ENCODE assay signal across 21 cellular contexts in genomic region chr2:150538582-150539236, GRCh38. TPM values are rescaled to one million over a fixed set of nuclear protein-coding genes. Genes with fewer than 3 reads are reported as not detected.
DNase-seq lines count a peak whose midpoint lies in the region; ATAC-seq lines count a peak whose summit lies in the region.
"Had no signal": no experiment of that assay in that cellular context is flagged by ENCODE, and none has a peak within 500 bp of the region (broad histone marks: within the 10 kb centered on the region; RNA-seq: fewer than 3 reads in every experiment).

No MANE protein-coding gene starts in this region.

- H3K9me3 Mint-ChIP-seq in activated CD4-positive, alpha-beta memory T cell treated with anti-CD3 and anti-CD28 coated beads, Interleukin-2, amount 10 ng/mL, durations not matched to agents 7 days and 5 days, result peaks cover 6% of the 10 kb centered on the region

- POLR2A ChIA-PET in activated CD4-positive, alpha-beta memory T cell treated with anti-CD3 and anti-CD28 coated beads, Interleukin-2, amount 10 ng/mL, durations not matched to agents 7 days and 5 days (lab: Charles Lee), result no interaction called here

- ATAC-seq in sciatic nerve (peak; percentile 90), HG03460 (IDR thresholded peaks at IDR 0.05; ENCODE audit: unreplicated experiment) (no peak)
- ATAC-seq: T-cell had no signal

- peak overlapping the region; percentile 44 for H3K27ac ChIP-seq in SJSA1

- no peaks in the 10 kb centered on the region for H3K27me3 ChIP-seq in SJSA1 (replicated peaks)
- H3K27me3 ChIP-seq: BE2C had no signal

- no peak overlapping the region for H3K4me3 ChIP-seq in SJSA1

- intact Hi-C loops in sciatic nerve (cut with DNase I), result no loop called here

- CTCF ChIA-PET in activated CD4-positive, alpha-beta memory T cell treated with anti-CD3 and anti-CD28 coated beads, Interleukin-2, amount 10 ng/mL, durations not matched to agents 7 days and 5 days (lab: Charles Lee), result no interaction called here

- H3K4me1 Mint-ChIP-seq in activated CD4-positive, alpha-beta memory T cell treated with anti-CD3 and anti-CD28 coated beads, Interleukin-2, amount 10 ng/mL, durations not matched to agents 7 days and 5 days, result no peaks in the 10 kb centered on the region
- H3K4me1 Mint-ChIP-seq: activated naive CD8-positive, alpha-beta T cell treated with anti-CD3 and anti-CD28 coated beads, Interleukin-2, amount 10 ng/mL, durations not matched to agents 7 days and 5 days; endodermal cell; T-cell had no signal

- DNase-seq in ELR (ENCODE audit: low read depth) (peak; percentile 91), SJSA1 (ENCODE audit: low read depth in 1 of 2, low spot score in 2 of 2) (no peak), fibroblast of peridontal ligament (ENCODE audit: extremely low read depth) (peak; percentile 87), sciatic nerve (ENCODE audit: low spot score) (no peak), SK-N-DZ (ENCODE audit: low spot score) (no peak)
- DNase-seq in activated CD4-positive, alpha-beta memory T cell treated with anti-CD3 and anti-CD28 coated beads, Interleukin-2, amount 10 ng/mL, durations not matched to agents 7 days and 5 days, result no peak
- no peak for DNase-seq in stimulated activated naive CD4-positive, alpha-beta T cell treated with Interleukin-2 at 50 U/mL for 16 hours (lab: John Stamatoyannopoulos, UW)
- DNase-seq: activated CD4-positive, alpha-beta memory T cell treated with anti-CD3 and anti-CD28 coated beads for 36 hours; activated naive CD8-positive, alpha-beta T cell treated with anti-CD3 and anti-CD28 coated beads, Interleukin-2, amount 10 ng/mL, durations not matched to agents 7 days and 5 days; BE2C; caudate nucleus; endodermal cell; H7; head of caudate nucleus; MV-4-11; NCI-H2107; NCI-H748 treated with DMSO at 0.1 percent for 48 hours; nephron progenitor cell; RPMI8226; T-cell had no signal

- no peaks in the 10 kb centered on the region for H3K27me3 Mint-ChIP-seq in activated CD4-positive, alpha-beta memory T cell treated with anti-CD3 and anti-CD28 coated beads, Interleukin-2, amount 10 ng/mL, durations not matched to agents 7 days and 5 days
- H3K27me3 Mint-ChIP-seq: activated CD4-positive, alpha-beta memory T cell treated with anti-CD3 and anti-CD28 coated beads for 36 hours; activated naive CD8-positive, alpha-beta T cell treated with anti-CD3 and anti-CD28 coated beads, Interleukin-2, amount 10 ng/mL, durations not matched to agents 7 days and 5 days had no signal

- H3K36me3 ChIP-seq in SJSA1, result no peaks in the 10 kb centered on the region
- H3K36me3 ChIP-seq: BE2C had no signal

- peaks cover 2% of the 10 kb centered on the region; the same call in 1 of the 2 replicates for H3K9me3 ChIP-seq in SJSA1 (replicated peaks)
- H3K9me3 ChIP-seq: BE2C had no signal

- H3K27ac Mint-ChIP-seq in activated CD4-positive, alpha-beta memory T cell treated with anti-CD3 and anti-CD28 coated beads, Interleukin-2, amount 10 ng/mL, durations not matched to agents 7 days and 5 days, result no peak overlapping the region
- H3K27ac Mint-ChIP-seq: activated CD4-positive, alpha-beta memory T cell treated with anti-CD3 and anti-CD28 coated beads for 36 hours; activated naive CD8-positive, alpha-beta T cell treated with anti-CD3 and anti-CD28 coated beads, Interleukin-2, amount 10 ng/mL, durations not matched to agents 7 days and 5 days; endodermal cell; nephron progenitor cell; T-cell had no signal

- no peak overlapping the region for H3K4me3 Mint-ChIP-seq in activated CD4-positive, alpha-beta memory T cell treated with anti-CD3 and anti-CD28 coated beads, Interleukin-2, amount 10 ng/mL, durations not matched to agents 7 days and 5 days
- H3K4me3 Mint-ChIP-seq: activated CD4-positive, alpha-beta memory T cell treated with anti-CD3 and anti-CD28 coated beads for 36 hours; activated naive CD8-positive, alpha-beta T cell treated with anti-CD3 and anti-CD28 coated beads, Interleukin-2, amount 10 ng/mL, durations not matched to agents 7 days and 5 days; endodermal cell; nephron progenitor cell; T-cell had no signal

- H3K4me1 ChIP-seq in SJSA1 (replicated peaks), result peaks cover 34% of the 10 kb centered on the region
- H3K4me1 ChIP-seq: BE2C had no signal

- H3K36me3 Mint-ChIP-seq in activated CD4-positive, alpha-beta memory T cell treated with anti-CD3 and anti-CD28 coated beads, Interleukin-2, amount 10 ng/mL, durations not matched to agents 7 days and 5 days (ENCODE audit: low read depth), result no peaks in the 10 kb centered on the region
- H3K36me3 Mint-ChIP-seq: activated CD4-positive, alpha-beta memory T cell treated with anti-CD3 and anti-CD28 coated beads for 36 hours; activated naive CD8-positive, alpha-beta T cell treated with anti-CD3 and anti-CD28 coated beads, Interleukin-2, amount 10 ng/mL, durations not matched to agents 7 days and 5 days; T-cell had no signal

RNA-seq across cellular contexts. Expression of gene RND3, which starts 51.2 kb away (rescaled TPM):
- 170 and 178 TPM in 2 replicates for total RNA-seq in SJSA1 (2014; rRNA removed; shearing (Covaris generic))
- 56.9 TPM for total RNA-seq in sciatic nerve
- 36.7 and 41.0 TPM in 2 replicates for polyA plus RNA-seq in SK-N-DZ (2014; cell fraction: cytosol; rRNA removed)
- 30.7 and 41.1 TPM in 2 replicates for polyA plus RNA-seq in SK-N-DZ (2014; cell fraction: nucleus; rRNA removed)
- not detected for total RNA-seq in activated CD4-positive, alpha-beta memory T cell treated with anti-CD3 and anti-CD28 coated beads, Interleukin-2, amount 10 ng/mL, durations not matched to agents 7 days and 5 days
- total RNA-seq: activated CD4-positive, alpha-beta memory T cell treated with anti-CD3 and anti-CD28 coated beads for 36 hours; activated naive CD8-positive, alpha-beta T cell treated with anti-CD3 and anti-CD28 coated beads, Interleukin-2, amount 10 ng/mL, durations not matched to agents 7 days and 5 days had no signal

Comparison
In these comparisons a context has a peak if more than half of its experiments do, and no peak if none do; other contexts are left out.
1. DNase-seq: peak in ELR (single experiment) and fibroblast of peridontal ligament (single experiment); none in SJSA1 (0 of 2), sciatic nerve (single experiment), SK-N-DZ (single experiment), activated CD4-positive, alpha-beta memory T cell treated with anti-CD3 and anti-CD28 coated beads, Interleukin-2, amount 10 ng/mL, durations not matched to agents 7 days and 5 days (single experiment) and stimulated activated naive CD4-positive, alpha-beta T cell treated with Interleukin-2 at 50 U/mL for 16 hours (single experiment).
2. RNA of gene RND3, which starts 51.2 kb away (total RNA-seq): 170 to 178 TPM in SJSA1 and 56.9 TPM in sciatic nerve (single experiment); not detected in activated CD4-positive, alpha-beta memory T cell treated with anti-CD3 and anti-CD28 coated beads, Interleukin-2, amount 10 ng/mL, durations not matched to agents 7 days and 5 days; every median in the first group is over 10 times any median in the second.